Comparison of ENCODE assay signal across 1 cellular context in the genomic region with DNA sequence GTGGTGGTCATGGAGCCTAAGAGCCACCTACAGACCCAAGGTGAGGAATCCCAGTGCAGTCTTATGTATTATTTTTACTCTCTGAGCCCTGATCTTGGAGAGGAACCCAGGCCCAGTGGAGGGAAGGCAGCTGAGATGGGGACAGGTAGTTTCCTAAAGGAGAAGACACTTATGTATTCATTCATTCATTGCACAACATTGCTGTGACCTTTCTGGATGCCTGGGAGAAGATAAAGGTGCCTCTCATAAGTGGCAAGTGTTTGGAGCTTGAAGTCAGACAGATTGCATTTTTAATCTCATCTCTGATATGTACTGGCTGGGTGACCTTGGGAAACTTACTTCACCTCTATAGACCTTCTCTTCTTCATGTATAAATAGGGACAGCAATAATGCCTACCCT.
A peak's percentile ranks its signal among the peaks of the same experiment; 100 is the strongest.
TF ChIP-seq lines count a peak whose summit lies in the region.

No MANE protein-coding gene starts in this region.

TF ChIP-seq in HepG2, 621 proteins besides CTCF, POLR2A, EP300 and RAD21 (continued from another document):
- peak; percentile 67 for TF ChIP-seq CEBPB (IDR thresholded peaks at IDR 0.05; ENCODE audit: borderline replicate concordance, low read depth, low read length)
- no peak for TF ChIP-seq PRMT3 (CRISPR knock-in tag; IDR thresholded peaks at IDR 0.05; ENCODE audit: borderline replicate concordance, low read depth)
- peak; percentile 47; the same call in 1 of the 2 replicates for TF ChIP-seq CEBPG (CRISPR knock-in tag; IDR thresholded peaks at IDR 0.05)
- TF ChIP-seq RBFOX2 (IDR thresholded peaks at IDR 0.05; ENCODE audit: low read depth, low read length): no peak
- TF ChIP-seq MTF2 (CRISPR knock-in tag; IDR thresholded peaks at IDR 0.05; ENCODE audit: borderline replicate concordance): no peak
- TF ChIP-seq ZNF747 (CRISPR knock-in tag; IDR thresholded peaks at IDR 0.05; ENCODE audit: borderline replicate concordance): no peak
